ENCODE assay signal across 8 cellular contexts in the genomic region with DNA sequence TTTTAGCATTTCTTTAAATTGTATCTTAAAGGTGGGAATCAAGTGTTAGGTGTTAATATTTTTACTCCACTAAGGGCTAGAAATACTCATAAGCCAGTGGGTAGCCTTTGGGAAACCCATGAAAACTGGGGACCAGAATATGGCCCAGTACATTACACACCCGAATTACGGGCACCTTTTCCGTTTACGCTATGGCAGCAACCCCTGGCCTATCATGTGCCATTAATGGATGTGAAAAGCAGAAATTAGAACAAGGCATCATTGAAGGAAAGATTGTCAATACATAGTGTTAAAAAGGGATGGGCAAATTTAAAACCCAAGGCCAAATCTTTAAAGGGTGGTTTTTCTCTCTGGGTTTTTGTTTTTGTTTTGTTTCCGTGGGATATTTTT. TPM values are rescaled to one million over a fixed set of nuclear protein-coding genes. Genes with fewer than 3 reads are reported as not detected.
DNase-seq lines count a peak whose midpoint lies in the region; ATAC-seq, FAIRE-seq and TF ChIP-seq lines count a peak whose summit lies in the region.

No MANE protein-coding gene starts in this region.

- no peak for FAIRE-seq in K562 (lab: Jason Lieb, UNC)

- TF ChIP-seq CTCF in A673 (conservative IDR thresholded peaks at IDR 0.05; ENCODE audit: low read depth, low read length) (no peak), HEK293 (tag by site-specific recombination; IDR thresholded peaks at IDR 0.05) (no peak), K562 (IDR thresholded peaks at IDR 0.05 in 2 of 3, conservative IDR thresholded peaks at IDR 0.05 in 1 of 3; ENCODE audit: insufficient read depth in 2 of 3, low read depth in 1 of 3, low read length in 3 of 3) (no peak), mesothelial cell of epicardium (IDR thresholded peaks at IDR 0.05; ENCODE audit: unreplicated experiment) (no peak), omental fat pad (IDR thresholded peaks at IDR 0.05) (no peak)

- H3K9me3 Mint-ChIP-seq in mesothelial cell of epicardium: no peaks in the 10 kb centered on the region

- POLR2A ChIA-PET in A673 (lab: Charles Lee; ENCODE audit: low non-redundant PET) (interaction anchor here (0.6 kb wide), 1 partner anchor 383 kb away, joined by 3 read pairs; no protein-coding TSS in a partner anchor), HEK293 (lab: Yijun Ruan, JAX) (interaction anchor here (1.0 kb wide), 2 partner anchors 242 to 278 kb away, joined by 3 read pairs; no protein-coding TSS in a partner anchor), K562 (lab: Yijun Ruan, JAX) (interaction anchor here (0.6 kb wide), 1 partner anchor 94 kb away, joined by 4 read pairs; no protein-coding TSS in a partner anchor)

- DNase-seq in A673 (ENCODE audit: low spot score) (peak; percentile 10), K562 (ENCODE audit: extremely low read depth in 1 of 4, low spot score in 3 of 4) (no peak), mesothelial cell of epicardium (ENCODE audit: low spot score in 2 of 2, unreplicated experiment in 2 of 2) (no peak), left lobe of liver (ENCODE audit: low spot score) (no peak), NCI-H1436 treated with DMSO at 0.1 percent for 48 hours (lab: John Stamatoyannopoulos, UW) (no peak), omental fat pad (ENCODE audit: low spot score) (no peak)

- H3K27me3 ChIP-seq in A673 (replicated peaks; ENCODE audit: insufficient read depth, low read depth, low read length, poor library complexity) (no peaks in the 10 kb centered on the region), K562 (ENCODE audit: control insufficient read depth in 2 of 2, insufficient read depth in 2 of 2, low read length in 2 of 2) (no peaks in the 10 kb centered on the region)

- peaks cover 12% of the 10 kb centered on the region for H3K36me3 Mint-ChIP-seq in mesothelial cell of epicardium

- H3K4me1 ChIP-seq in A673 (ENCODE audit: insufficient read depth, low read length, poor library complexity, severe bottlenecking): peaks cover 17% of the 10 kb centered on the region
- peaks cover 17% of the 10 kb centered on the region for H3K4me1 ChIP-seq in HEK293 (ENCODE audit: control insufficient read depth, insufficient read depth, low read length)
- peaks cover 12 to 16% of the 10 kb centered on the region in 2 experiments; a peak in 4 of 5 replicates for H3K4me1 ChIP-seq in K562 (replicated peaks in 1 of 2; ENCODE audit: control insufficient read depth in 2 of 2, insufficient read depth in 2 of 2, low read length in 2 of 2)

- intact Hi-C loops in A673 (cut with micrococcal nuclease; ENCODE audit: unreplicated experiment) (loop anchor here (5.0 kb wide), 1 partner anchor 525 kb away; no protein-coding TSS in a partner anchor), K562 (cut with micrococcal nuclease) (loop anchor here (2.0 kb wide), 1 partner anchor 254 kb away; no protein-coding TSS in a partner anchor)

- H4K20me1 ChIP-seq in K562 (replicated peaks; ENCODE audit: control insufficient read depth, insufficient read depth, low read length): peaks cover 14% of the 10 kb centered on the region

- WGBS in K562 (ENCODE audit: insufficient coverage, low coverage, missing lambda C conversion rate): 7% methylated on average over 5 of the region's 5 CpGs

- CTCF ChIA-PET in A673 (lab: Charles Lee): no interaction called here
- CTCF ChIA-PET in HEK293 (lab: Yijun Ruan, JAX): no interaction called here
- CTCF ChIA-PET in K562 (lab: Yijun Ruan, JAX; ENCODE audit: low intra/inter-chr PET ratio): no interaction called here

- H3K27ac Mint-ChIP-seq in mesothelial cell of epicardium: peak overlapping the region; percentile 84

- BruUV-seq in A673 (replicated peaks; lab: Mats Ljungman, UMichigan) (no TSS peak), K562 (replicated peaks; lab: Mats Ljungman, UMichigan) (no TSS peak)

- H3K4me1 Mint-ChIP-seq in mesothelial cell of epicardium: peaks cover 23% of the 10 kb centered on the region

- peaks cover 30% of the 10 kb centered on the region for H3K36me3 ChIP-seq in A673 (ENCODE audit: insufficient read depth, low read length, poor library complexity, severe bottlenecking)
- H3K36me3 ChIP-seq in HEK293 (ENCODE audit: control insufficient read depth in 2 of 2, insufficient read depth in 1 of 2, low read length in 2 of 2): peaks cover 16 to 35% of the 10 kb centered on the region in 2 experiments; a peak in 2 of 3 replicates
- H3K36me3 ChIP-seq in K562 (ENCODE audit: control insufficient read depth, insufficient read depth, low read length): peaks cover 32% of the 10 kb centered on the region; the same call in 2 of the 3 replicates

- TF ChIP-seq RAD21 in K562 (CRISPR knock-in tag; conservative IDR thresholded peaks at IDR 0.05 in 1 of 2, IDR thresholded peaks at IDR 0.05 in 1 of 2): no peak

- ATAC-seq in K562 (no peak), left lobe of liver (no peak), HG03045 (IDR thresholded peaks at IDR 0.05; ENCODE audit: unreplicated experiment) (no peak), omental fat pad (ENCODE audit: low FRiP score) (no peak)

- H3K9me1 ChIP-seq in K562 (ENCODE audit: control insufficient read depth, insufficient read depth, low read length): no peaks in the 10 kb centered on the region

- peak overlapping the region; percentile 81 for H3K4me2 ChIP-seq in K562 (ENCODE audit: insufficient read depth, low read length)

- in situ Hi-C loops in K562 (cut with MboI): no loop called here

- no peaks in the 10 kb centered on the region for H3K27me3 Mint-ChIP-seq in mesothelial cell of epicardium (ENCODE audit: low read depth)

- no peaks in the 10 kb centered on the region for H3K9me3 ChIP-seq in A673 (ENCODE audit: low read depth, low read length, poor library complexity, severe bottlenecking)
- H3K9me3 ChIP-seq in HEK293 (ENCODE audit: control insufficient read depth, insufficient read depth, low read depth, low read length): no peaks in the 10 kb centered on the region
- H3K9me3 ChIP-seq in K562 (replicated peaks; ENCODE audit: control insufficient read depth, insufficient read depth, low read depth, low read length): no peaks in the 10 kb centered on the region

- peaks cover 50% of the 10 kb centered on the region for H3K79me2 ChIP-seq in K562 (ENCODE audit: control insufficient read depth, insufficient read depth, low read length)

- H2AFZ ChIP-seq in K562 (ENCODE audit: low read depth, low read length): peak overlapping the region; percentile 32; the same call in 1 of the 2 replicates

- peak overlapping the region; percentile 85 for H3K27ac ChIP-seq in A673 (ENCODE audit: low read depth, low read length, poor library complexity, severe bottlenecking)
- H3K27ac ChIP-seq in HEK293 (ENCODE audit: extremely low read depth, low read depth, low read length): no peak overlapping the region; the same call in 1 of the 2 replicates
- H3K27ac ChIP-seq in K562 (ENCODE audit: extremely low read depth, low read depth, low read length): peak overlapping the region; percentile 75

- TF ChIP-seq POLR2A in K562 (conservative IDR thresholded peaks at IDR 0.05): no peak

- H3K4me3 ChIP-seq in A673 (ENCODE audit: low read depth, low read length, poor library complexity, severe bottlenecking) (peak overlapping the region; percentile 82), HEK293 (ENCODE audit: low read depth, low read length) (peak overlapping the region; percentile 79), K562 (peak overlapping the region; percentile 75)

- TF ChIP-seq EP300 in K562 (IDR thresholded peaks at IDR 0.05; ENCODE audit: low read length): no peak

- peak overlapping the region; percentile 76 for H3K4me3 Mint-ChIP-seq in mesothelial cell of epicardium

- peak overlapping the region; percentile 77 to 99 for H3K9ac ChIP-seq in K562 (ENCODE audit: insufficient read depth in 1 of 2, low read depth in 2 of 2, low read length in 2 of 2)

RNA-seq across cellular contexts. Expression of a gene that starts 0.8 kb away (rescaled TPM):
- total RNA-seq in A673 (2021): 53.3 and 72.1 TPM in 2 replicates
- 47.3 and 56.4 TPM in 2 replicates for total RNA-seq in K562 (2011; cell fraction: chromatin; rRNA removed; ENCODE audit: low replicate concordance)
- 21.8 and 22.8 TPM in 2 replicates for total RNA-seq in K562 (2011; cell fraction: nucleolus; rRNA removed)
- 34.2 and 47.6 TPM in 2 replicates for total RNA-seq in K562 (2011; cell fraction: nucleoplasm; rRNA removed)
- 16.0 and 17.1 TPM in 2 replicates for total RNA-seq in K562 (2014; rRNA removed)
- total RNA-seq in K562 (2014; rRNA removed; fragmentation: Illumina TruSeq; extraction: Trizol): 25.3 and 25.5 TPM in 2 replicates
- total RNA-seq in K562 (2015; rRNA removed; fragmentation: Illumina TruSeq; extraction: Trizol): 20.1 and 21.1 TPM in 2 replicates
- total RNA-seq in K562 (2021): 32.5 and 38.1 TPM in 2 replicates
- 22.8 and 35.0 TPM in 2 replicates for polyA plus RNA-seq in K562 (2011; rRNA removed)
- 17.8 and 20.1 TPM in 2 replicates for polyA plus RNA-seq in K562 (2011; cell fraction: cytosol; rRNA removed)
- polyA plus RNA-seq in K562 (2011; cell fraction: nucleus; rRNA removed): 25.5 and 34.7 TPM in 2 replicates
- polyA plus RNA-seq in K562 (2012): 12.2 and 14.5 TPM in 2 replicates
- 23.5 and 23.6 TPM in 2 replicates for polyA plus RNA-seq in K562 (2014; fragmentation: Illumina TruSeq; extraction: Trizol)
- polyA plus RNA-seq in K562 (2014; fragmentation: Nextera tagmentation; extraction: Ambion mirVana): 1 to 10 TPM; 4.1 to 5.9 TPM
- polyA plus RNA-seq in K562 (2014; rRNA removed): 17.5 and 22.4 TPM in 2 replicates
- 28.9 and 51.2 TPM in 2 replicates for polyA minus RNA-seq in K562 (2011; rRNA and poly(A)+ RNA removed)
- polyA minus RNA-seq in K562 (2011; cell fraction: cytosol; rRNA and poly(A)+ RNA removed): 19.7 and 27.7 TPM in 2 replicates
- 10.6 and 16.6 TPM in 2 replicates for polyA minus RNA-seq in K562 (2011; cell fraction: nucleus; rRNA and poly(A)+ RNA removed)
- 54.9 to 55.1 TPM (median 54.9 TPM) in 3 replicates for total RNA-seq in mesothelial cell of epicardium
- total RNA-seq in left lobe of liver: 27.6 TPM
- 10 to 100 TPM; 27.6 to 65.8 (median 34.1) TPM for total RNA-seq in omental fat pad

RNA-seq across cellular contexts. Expression of a gene that starts 41.1 kb away (rescaled TPM):
- total RNA-seq in A673 (2021): 342 and 360 TPM in 2 replicates
- 162 and 401 TPM in 2 replicates for total RNA-seq in K562 (2011; cell fraction: chromatin; rRNA removed; ENCODE audit: low replicate concordance)
- 89.9 and 107 TPM in 2 replicates for total RNA-seq in K562 (2011; cell fraction: nucleolus; rRNA removed)
- 233 and 405 TPM in 2 replicates for total RNA-seq in K562 (2011; cell fraction: nucleoplasm; rRNA removed)
- 132 and 145 TPM in 2 replicates for total RNA-seq in K562 (2014; rRNA removed)
- total RNA-seq in K562 (2014; rRNA removed; fragmentation: Illumina TruSeq; extraction: Trizol): 169 and 197 TPM in 2 replicates
- total RNA-seq in K562 (2015; rRNA removed; fragmentation: Illumina TruSeq; extraction: Trizol): 149 and 166 TPM in 2 replicates
- total RNA-seq in K562 (2021): 144 and 162 TPM in 2 replicates
- 271 and 367 TPM in 2 replicates for polyA plus RNA-seq in K562 (2011; rRNA removed)
- 90.2 and 172 TPM in 2 replicates for polyA plus RNA-seq in K562 (2011; cell fraction: cytosol; rRNA removed)
- 157 and 224 TPM in 2 replicates for polyA plus RNA-seq in K562 (2011; cell fraction: nucleus; rRNA removed)
- 139 and 187 TPM in 2 replicates for polyA plus RNA-seq in K562 (2012)
- 232 and 235 TPM in 2 replicates for polyA plus RNA-seq in K562 (2014; fragmentation: Illumina TruSeq; extraction: Trizol)
- polyA plus RNA-seq in K562 (2014; fragmentation: Nextera tagmentation; extraction: Ambion mirVana): 100 to 1,000 TPM; 121 to 201 TPM
- polyA plus RNA-seq in K562 (2014; rRNA removed): 164 and 179 TPM in 2 replicates
- 260 and 291 TPM in 2 replicates for polyA minus RNA-seq in K562 (2011; rRNA and poly(A)+ RNA removed)
- 84.3 and 90.8 TPM in 2 replicates for polyA minus RNA-seq in K562 (2011; cell fraction: cytosol; rRNA and poly(A)+ RNA removed)
- polyA minus RNA-seq in K562 (2011; cell fraction: nucleus; rRNA and poly(A)+ RNA removed): 82.0 and 123 TPM in 2 replicates
- total RNA-seq in mesothelial cell of epicardium: 507 to 522 TPM (median 508 TPM) in 3 replicates
- 74.5 TPM for total RNA-seq in left lobe of liver
- total RNA-seq in omental fat pad: 100 to 1,000 TPM; 295 to 372 (median 307) TPM

RNA-seq across cellular contexts. Expression of a gene that starts 41.4 kb away (rescaled TPM):
- 510 and 581 TPM in 2 replicates for total RNA-seq in A673 (2021)
- total RNA-seq in K562 (2011; cell fraction: chromatin; rRNA removed; ENCODE audit: low replicate concordance): 614 and 791 TPM in 2 replicates
- 306 TPM in 2 replicates for total RNA-seq in K562 (2011; cell fraction: nucleolus; rRNA removed)
- total RNA-seq in K562 (2011; cell fraction: nucleoplasm; rRNA removed): 325 and 335 TPM in 2 replicates
- total RNA-seq in K562 (2014; rRNA removed): 254 and 333 TPM in 2 replicates
- 123 and 130 TPM in 2 replicates for total RNA-seq in K562 (2014; rRNA removed; fragmentation: Illumina TruSeq; extraction: Trizol)
- 163 and 180 TPM in 2 replicates for total RNA-seq in K562 (2015; rRNA removed; fragmentation: Illumina TruSeq; extraction: Trizol)
- 221 and 223 TPM in 2 replicates for total RNA-seq in K562 (2021)
- 106 and 166 TPM in 2 replicates for polyA plus RNA-seq in K562 (2011; rRNA removed)
- 115 and 144 TPM in 2 replicates for polyA plus RNA-seq in K562 (2011; cell fraction: cytosol; rRNA removed)
- 272 and 310 TPM in 2 replicates for polyA plus RNA-seq in K562 (2011; cell fraction: nucleus; rRNA removed)
- 126 and 183 TPM in 2 replicates for polyA plus RNA-seq in K562 (2012)
- polyA plus RNA-seq in K562 (2014; fragmentation: Illumina TruSeq; extraction: Trizol): 240 and 378 TPM in 2 replicates
- 10 to 100 TPM; 24.4 to 68.4 TPM for polyA plus RNA-seq in K562 (2014; fragmentation: Nextera tagmentation; extraction: Ambion mirVana)
- 111 and 146 TPM in 2 replicates for polyA plus RNA-seq in K562 (2014; rRNA removed)
- polyA minus RNA-seq in K562 (2011; rRNA and poly(A)+ RNA removed): 213 and 275 TPM in 2 replicates
- polyA minus RNA-seq in K562 (2011; cell fraction: cytosol; rRNA and poly(A)+ RNA removed): 161 and 189 TPM in 2 replicates
- polyA minus RNA-seq in K562 (2011; cell fraction: nucleus; rRNA and poly(A)+ RNA removed): 111 and 215 TPM in 2 replicates
- 479 to 484 TPM (median 480 TPM) in 3 replicates for total RNA-seq in mesothelial cell of epicardium
- total RNA-seq in left lobe of liver: 490 TPM
- total RNA-seq in omental fat pad: 100 to 1,000 TPM; 356 to 471 (median 416) TPM
